8 cellular contexts compared by ENCODE assay signal in the genomic region with DNA sequence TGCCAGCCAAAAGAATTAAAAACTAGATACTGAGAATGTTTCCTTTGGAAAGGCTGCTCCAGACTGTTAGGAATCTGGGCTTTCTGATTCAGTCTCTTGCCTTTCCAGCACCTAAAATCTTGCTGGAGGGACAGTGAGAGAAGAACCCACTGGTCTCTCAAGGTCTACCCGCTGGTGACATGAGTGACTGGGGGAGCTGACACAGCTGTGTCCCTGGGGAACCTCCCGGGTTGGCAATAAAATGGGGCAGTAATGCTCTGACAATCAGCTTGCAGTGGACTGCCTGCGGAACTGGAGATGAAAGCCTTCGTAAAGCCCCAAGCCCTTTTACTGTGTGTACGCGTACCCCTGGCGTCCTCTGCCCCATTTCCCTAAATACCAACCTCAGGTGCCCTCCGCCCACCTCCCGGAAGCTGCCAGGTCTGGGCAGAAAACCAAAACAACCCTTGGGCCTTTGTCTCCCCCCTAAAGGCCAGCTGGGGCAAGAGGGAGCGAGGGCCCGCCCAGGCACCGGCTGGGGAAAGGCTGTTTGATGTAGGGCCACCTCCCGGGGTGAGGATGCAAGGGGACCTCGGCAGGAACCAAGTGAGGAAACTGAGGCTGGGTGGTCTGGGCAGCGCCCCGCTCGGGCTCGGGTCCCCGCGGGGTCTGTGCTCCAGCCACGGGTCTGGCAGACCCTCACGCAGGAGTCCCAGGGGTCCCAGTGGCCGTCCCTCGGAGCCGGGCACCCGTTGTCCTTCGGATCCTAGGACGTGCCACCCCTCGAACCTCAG. TPM values are rescaled to one million over a fixed set of nuclear protein-coding genes. Genes with fewer than 3 reads are reported as not detected.
DNase-seq lines count a peak whose midpoint lies in the region; ATAC-seq and TF ChIP-seq lines count a peak whose summit lies in the region.

No MANE protein-coding gene starts in this region.

- H3K36me3 Mint-ChIP-seq in natural killer cell, result no peaks in the 10 kb centered on the region

- H3K9me3 Mint-ChIP-seq in natural killer cell, result no peaks in the 10 kb centered on the region

- TF ChIP-seq CTCF in natural killer cell (IDR thresholded peaks at IDR 0.05), result no peak

- peak in 1 of 3 donors; percentile 6 for ATAC-seq in natural killer cell

- peak overlapping the region; percentile 91 for H3K4me3 Mint-ChIP-seq in natural killer cell

- intact Hi-C loops in natural killer cell (cut with micrococcal nuclease), result loop anchor here (5.0 kb wide), 1 partner anchor 64 kb away; a partner anchor contains a TSS

- peaks cover 36 to 40% of the 10 kb centered on the region in 2 donors for H3K4me1 Mint-ChIP-seq in natural killer cell

- DNase-seq in stimulated activated CD4-positive, alpha-beta T cell treated with anti-CD3 and anti-CD28 coated beads, Interleukin-12 subunit alpha, Interleukin-12 subunit beta, amount 100 ng/mL, for 4 hours, result peak; percentile 18
- no peak for DNase-seq in stimulated activated CD4-positive, alpha-beta T cell treated with anti-CD3 and anti-CD28 coated beads, Interleukin-2, amount 100 ng/mL, for 48 hours
- DNase-seq in T-helper 22 cell (ENCODE audit: low read depth) (peak; percentile 13), natural killer cell (no peak), HuH-7.5 (ENCODE audit: low spot score) (no peak), NCI-H2227 treated with DMSO at 0.1 percent for 48 hours (lab: John Stamatoyannopoulos, UW) (no peak), epidermal melanocyte (ENCODE audit: insufficient read length, low spot score) (no peak)
- DNase-seq in effector CD4-positive, alpha-beta T cell, result peak; percentile 6

- H3K27ac Mint-ChIP-seq in natural killer cell, result peak overlapping the region; percentile 80 to 93

- H3K27me3 Mint-ChIP-seq in natural killer cell (ENCODE audit: low read depth in 2 of 2), result no peaks in the 10 kb centered on the region

RNA-seq across cellular contexts. Expression of a gene that starts 0.7 kb away (rescaled TPM):
- 10 to 100 TPM; 47.9 to 51.3 (median 50.3) TPM for total RNA-seq in natural killer cell

Comparison
In these comparisons a context has a peak if more than half of its experiments do, and no peak if none do; other contexts are left out.
1. DNase-seq: peak in stimulated activated CD4-positive, alpha-beta T cell treated with anti-CD3 and anti-CD28 coated beads, Interleukin-12 subunit alpha, Interleukin-12 subunit beta, amount 100 ng/mL, for 4 hours (single experiment), T-helper 22 cell (single experiment) and effector CD4-positive, alpha-beta T cell (single experiment); none in stimulated activated CD4-positive, alpha-beta T cell treated with anti-CD3 and anti-CD28 coated beads, Interleukin-2, amount 100 ng/mL, for 48 hours (0 of 2), natural killer cell (single experiment), HuH-7.5 (single experiment), NCI-H2227 treated with DMSO at 0.1 percent for 48 hours (single experiment) and epidermal melanocyte (single experiment).